Comparison of ENCODE assay signal across 24 cellular contexts in genomic region chr3:197374951-197375560, GRCh38.
DNase-seq lines count a peak whose midpoint lies in the region; ATAC-seq, FAIRE-seq and TF ChIP-seq lines count a peak whose summit lies in the region.
"Had no signal": no experiment of that assay in that cellular context is flagged by ENCODE, and none has a peak within 500 bp of the region (broad histone marks: within the 10 kb centered on the region; RNA-seq: fewer than 3 reads in every experiment).

No MANE protein-coding gene starts in this region.

- H3K27me3 Mint-ChIP-seq in naive thymus-derived CD4-positive, alpha-beta T cell: peaks cover 0 to 19% (median 0%) of the 10 kb centered on the region in 5 donors

- H3K36me3 Mint-ChIP-seq in naive thymus-derived CD4-positive, alpha-beta T cell: peaks cover 0 to 4% (median 0%) of the 10 kb centered on the region in 5 donors

- TF ChIP-seq CTCF in HEK293 (tag by site-specific recombination; IDR thresholded peaks at IDR 0.05) (no peak), D721Med (IDR thresholded peaks at IDR 0.05; ENCODE audit: insufficient read depth, missing control alignments) (no peak)

- no peaks in the 10 kb centered on the region for H3K9me3 ChIP-seq in HEK293 (ENCODE audit: control insufficient read depth, insufficient read depth, low read depth, low read length)
- H3K9me3 ChIP-seq in naive thymus-derived CD4-positive, alpha-beta T cell (ENCODE audit: control insufficient read depth in 2 of 3, low read length in 3 of 3): no peaks in the 10 kb centered on the region
- H3K9me3 ChIP-seq: HAP-1, lower lobe of right lung, upper lobe of left lung had no signal

- CTCF ChIA-PET in HEK293 (lab: Yijun Ruan, JAX): no interaction called here
- CTCF ChIA-PET in naive thymus-derived CD4-positive, alpha-beta T cell (lab: Charles Lee): no interaction called here

- H3K4me3 Mint-ChIP-seq in naive thymus-derived CD4-positive, alpha-beta T cell: no peak overlapping the region
- H3K4me3 Mint-ChIP-seq: activated CD4-positive, alpha-beta T cell treated with anti-CD3 and anti-CD28 coated beads for 36 hours had no signal

- intact Hi-C loops in naive thymus-derived CD4-positive, alpha-beta T cell (cut with micrococcal nuclease): no loop called here

- no peaks in the 10 kb centered on the region for H3K4me1 ChIP-seq in HEK293 (ENCODE audit: control insufficient read depth, insufficient read depth, low read length)
- H3K4me1 ChIP-seq in naive thymus-derived CD4-positive, alpha-beta T cell (ENCODE audit: control insufficient read depth in 2 of 2, insufficient read depth in 2 of 2, low read length in 2 of 2): no peaks in the 10 kb centered on the region
- H3K4me1 ChIP-seq: HAP-1 had no signal

- ATAC-seq in naive thymus-derived CD4-positive, alpha-beta T cell: no peak
- ATAC-seq: activated CD4-positive, alpha-beta T cell treated with anti-CD3 and anti-CD28 coated beads for 36 hours; lower lobe of right lung; Right ventricle myocardium inferior had no signal

- H3K27ac ChIP-seq in HEK293 (ENCODE audit: extremely low read depth, low read depth, low read length): no peak overlapping the region
- H3K27ac ChIP-seq in naive thymus-derived CD4-positive, alpha-beta T cell (ENCODE audit: low read depth, low read length): no peak overlapping the region
- H3K27ac ChIP-seq: C4-2B, lower lobe of right lung, upper lobe of left lung had no signal

- no peak overlapping the region for H3K27ac Mint-ChIP-seq in naive thymus-derived CD4-positive, alpha-beta T cell
- H3K27ac Mint-ChIP-seq: activated CD4-positive, alpha-beta T cell treated with anti-CD3 and anti-CD28 coated beads for 36 hours had no signal

- peak; percentile 9 for DNase-seq in AG20443 (ENCODE audit: low spot score)
- peak; percentile 62 for DNase-seq in cerebellar cortex (ENCODE audit: low spot score)
- peak; percentile 45 for DNase-seq in mesenteric fat pad (ENCODE audit: low spot score)
- no peak for DNase-seq in naive thymus-derived CD4-positive, alpha-beta T cell
- no peak for DNase-seq in SKM-1 (lab: John Stamatoyannopoulos, UW; ENCODE audit: unreplicated experiment)
- DNase-seq in superior temporal gyrus (ENCODE audit: extremely low spot score): no peak
- no peak for DNase-seq in D721Med (ENCODE audit: insufficient read length, low spot score)
- DNase-seq: activated CD4-positive, alpha-beta T cell treated with anti-CD3 and anti-CD28 coated beads for 36 hours; activated naive CD4-positive, alpha-beta T cell treated with anti-CD3 and anti-CD28 coated beads, Interleukin-2, amount 50 U/mL, for 16 hours; activated T-cell treated with anti-CD3 and anti-CD28 coated beads, Interleukin-2, amount 50 U/mL, for 48 hours; aorta; IMR-90; lower lobe of right lung; NCI-H1417 treated with DMSO at 0.1 percent for 48 hours; NCI-H526; nucleus accumbens; stimulated activated CD4-positive, alpha-beta T cell treated with anti-CD3 and anti-CD28 coated beads, Interleukin-12 subunit alpha, Interleukin-12 subunit beta, amount 100 ng/mL, for 4 hours; upper lobe of left lung had no signal

- no peaks in the 10 kb centered on the region for H3K36me3 ChIP-seq in HEK293 (ENCODE audit: control insufficient read depth in 2 of 2, insufficient read depth in 1 of 2, low read length in 2 of 2)
- H3K36me3 ChIP-seq in naive thymus-derived CD4-positive, alpha-beta T cell (ENCODE audit: control insufficient read depth in 2 of 3, insufficient read depth in 3 of 3, low read length in 3 of 3): no peaks in the 10 kb centered on the region
- H3K36me3 ChIP-seq: HAP-1, lower lobe of right lung, upper lobe of left lung had no signal

- no peak for FAIRE-seq in D721Med (lab: Jason Lieb, UNC)
- FAIRE-seq: frontal cortex, G401.6 had no signal

- no peaks in the 10 kb centered on the region for H3K9me3 Mint-ChIP-seq in naive thymus-derived CD4-positive, alpha-beta T cell

- POLR2A ChIA-PET in HEK293 (lab: Yijun Ruan, JAX): no interaction called here
- POLR2A ChIA-PET in naive thymus-derived CD4-positive, alpha-beta T cell (lab: Charles Lee): no interaction called here

- H3K4me1 Mint-ChIP-seq in naive thymus-derived CD4-positive, alpha-beta T cell: peaks cover 0 to 3% (median 0%) of the 10 kb centered on the region in 7 donors
- H3K4me1 Mint-ChIP-seq: activated CD4-positive, alpha-beta T cell treated with anti-CD3 and anti-CD28 coated beads for 36 hours had no signal

- no peaks in the 10 kb centered on the region for H3K27me3 ChIP-seq in naive thymus-derived CD4-positive, alpha-beta T cell (ENCODE audit: control insufficient read depth in 2 of 2, insufficient read depth in 2 of 2, low read length in 2 of 2)
- H3K27me3 ChIP-seq: upper lobe of left lung had no signal

- H3K4me3 ChIP-seq in HEK293 (ENCODE audit: low read depth, low read length): no peak overlapping the region
- no peak overlapping the region for H3K4me3 ChIP-seq in naive thymus-derived CD4-positive, alpha-beta T cell (ENCODE audit: low read length)
- H3K4me3 ChIP-seq: HAP-1, lower lobe of right lung, upper lobe of left lung had no signal

TF ChIP-seq in HEK293, 187 proteins besides CTCF, POLR2A, EP300 and RAD21:
- TF ChIP-seq ZNF580 (tag by site-specific recombination; IDR thresholded peaks at IDR 0.05): no peak
- 0 out of 2 replicates have a peak, but pooled peaks have one; percentile 6 for TF ChIP-seq ZFHX2 (tag by site-specific recombination; conservative IDR thresholded peaks at IDR 0.05)

Comparison
In these comparisons a context has a peak if more than half of its experiments do, and no peak if none do; other contexts are left out.
1. DNase-seq: peak in AG20443 (single experiment), cerebellar cortex (single experiment) and mesenteric fat pad (single experiment); none in naive thymus-derived CD4-positive, alpha-beta T cell (0 of 9), SKM-1 (single experiment), superior temporal gyrus (single experiment) and D721Med (single experiment).